Comparison of ENCODE assay signal across 23 cellular contexts in genomic region chr1:217095050-217095622, GRCh38.
DNase-seq lines count a peak whose midpoint lies in the region; ATAC-seq, FAIRE-seq and TF ChIP-seq lines count a peak whose summit lies in the region.
"Had no signal": no experiment of that assay in that cellular context is flagged by ENCODE, and none has a peak within 500 bp of the region (broad histone marks: within the 10 kb centered on the region; RNA-seq: fewer than 3 reads in every experiment).

No MANE protein-coding gene starts in this region.

- no peak for TF ChIP-seq EP300 in esophagus muscularis mucosa (IDR thresholded peaks at IDR 0.05)

- H3K27me3 ChIP-seq in esophagus muscularis mucosa: no peaks in the 10 kb centered on the region
- H3K27me3 ChIP-seq in pancreas: no peaks in the 10 kb centered on the region
- peaks cover 17% of the 10 kb centered on the region for H3K27me3 ChIP-seq in H7 (ENCODE audit: control insufficient read depth, insufficient read depth, low read length)
- H3K27me3 ChIP-seq: BLaER1 treated with 17β-estradiol and CSF1 and Interleukin-3, amounts not matched to agents 10 nM and 100 nM had no signal

- H3K4me3 ChIP-seq in esophagus muscularis mucosa: no peak overlapping the region
- H3K4me3 ChIP-seq in pancreas: no peak overlapping the region
- H3K4me3 ChIP-seq in H7 (ENCODE audit: insufficient read depth, low read depth, low read length): no peak overlapping the region
- H3K4me3 ChIP-seq: A549; BLaER1 treated with 17β-estradiol and CSF1 and Interleukin-3, amounts not matched to agents 10 nM and 100 nM had no signal

- H3K27me3 Mint-ChIP-seq in WTC11 (ENCODE audit: low read depth): peaks cover 27% of the 10 kb centered on the region
- H3K27me3 Mint-ChIP-seq in activated T-cell treated with anti-CD3 and anti-CD28 coated beads, Interleukin-2, amount 50 U/mL, for 72 hours (ENCODE audit: low read depth): peaks cover 24% of the 10 kb centered on the region

- ATAC-seq in WTC11: no peak
- ATAC-seq in pancreas: peak; percentile 34 to 78 (median 58)
- ATAC-seq in activated T-cell treated with anti-CD3 and anti-CD28 coated beads, Interleukin-2, amount 50 U/mL, for 72 hours (replicated peaks in 1 of 2): no peak
- ATAC-seq in Right ventricle myocardium superior (ENCODE audit: poor library complexity): no peak
- ATAC-seq: A549; CD8-positive, alpha-beta T cell had no signal

- no peaks in the 10 kb centered on the region for H3K9me3 Mint-ChIP-seq in WTC11
- H3K9me3 Mint-ChIP-seq in activated T-cell treated with anti-CD3 and anti-CD28 coated beads, Interleukin-2, amount 50 U/mL, for 72 hours: peaks cover 0 to 1% of the 10 kb centered on the region in 2 donors
- H3K9me3 Mint-ChIP-seq: CD4-positive, alpha-beta T cell had no signal

- no peak overlapping the region for H3K4me3 Mint-ChIP-seq in WTC11
- no peak overlapping the region for H3K4me3 Mint-ChIP-seq in activated T-cell treated with anti-CD3 and anti-CD28 coated beads, Interleukin-2, amount 50 U/mL, for 72 hours
- H3K4me3 Mint-ChIP-seq: B cell; CD4-positive, alpha-beta T cell; CD8-positive, alpha-beta T cell had no signal

- H3K4me1 ChIP-seq in esophagus muscularis mucosa: peaks cover 4 to 29% (median 27%) of the 10 kb centered on the region in 4 donors
- H3K4me1 ChIP-seq in pancreas: peaks cover 0 to 6% (median 0%) of the 10 kb centered on the region in 3 donors
- H3K4me1 ChIP-seq: A549; BLaER1 treated with 17β-estradiol and CSF1 and Interleukin-3, amounts not matched to agents 10 nM and 100 nM had no signal

- peak overlapping the region; percentile 27; the same call in 1 of the 2 replicates for H3K27ac Mint-ChIP-seq in WTC11
- H3K27ac Mint-ChIP-seq in activated T-cell treated with anti-CD3 and anti-CD28 coated beads, Interleukin-2, amount 50 U/mL, for 72 hours: no peak overlapping the region
- H3K27ac Mint-ChIP-seq: B cell; CD4-positive, alpha-beta T cell; CD8-positive, alpha-beta T cell had no signal

- DNase-seq in NCI-H1048 (lab: John Stamatoyannopoulos, UW) (peak; percentile 9), WTC11 (ENCODE audit: low spot score) (no peak), esophagus muscularis mucosa (ENCODE audit: extremely low spot score) (peak; percentile 47), pancreas (peak in 1 of 6 donors; percentile 25), NCI-H1417 treated with DMSO at 0.1 percent for 48 hours (lab: John Stamatoyannopoulos, UW) (no peak), H7 (no peak), Right ventricle myocardium superior (no peak)
- no peak for DNase-seq in activated T-cell treated with anti-CD3 and anti-CD28 coated beads, Interleukin-2, amount 50 U/mL, for 72 hours
- DNase-seq: AML-193; Caco-2; Calu3; CD4-positive, alpha-beta T cell; CD8-positive, alpha-beta T cell; DMS79 treated with DMSO at 0.1 percent for 48 hours; GF-D8 had no signal

- TF ChIP-seq CTCF in WTC11 (IDR thresholded peaks at IDR 0.05): no peak
- no peak for TF ChIP-seq CTCF in esophagus muscularis mucosa (IDR thresholded peaks at IDR 0.05)
- TF ChIP-seq CTCF in pancreas (IDR thresholded peaks at IDR 0.05): no peak

- FAIRE-seq in pancreas (lab: Jason Lieb, UNC): peak; percentile 9
- FAIRE-seq: A549, G401.6, GM12891, GM19239 had no signal

- POLR2A ChIA-PET in WTC11 (lab: Charles Lee): no interaction called here

- H3K9me3 ChIP-seq in esophagus muscularis mucosa (no peaks in the 10 kb centered on the region), pancreas (no peaks in the 10 kb centered on the region)
- H3K9me3 ChIP-seq: A549, Caco-2 had no signal

- H3K36me3 Mint-ChIP-seq in WTC11: no peaks in the 10 kb centered on the region
- no peaks in the 10 kb centered on the region for H3K36me3 Mint-ChIP-seq in activated T-cell treated with anti-CD3 and anti-CD28 coated beads, Interleukin-2, amount 50 U/mL, for 72 hours (ENCODE audit: insufficient read depth in 2 of 2)
- H3K36me3 Mint-ChIP-seq: CD8-positive, alpha-beta T cell had no signal

- CTCF ChIA-PET in WTC11 (lab: Charles Lee): no interaction called here

- peaks cover 13% of the 10 kb centered on the region for H3K4me1 Mint-ChIP-seq in WTC11
- H3K4me1 Mint-ChIP-seq in activated T-cell treated with anti-CD3 and anti-CD28 coated beads, Interleukin-2, amount 50 U/mL, for 72 hours (ENCODE audit: low read depth): no peaks in the 10 kb centered on the region

- 91% methylated on average over 2 of the region's 2 CpGs for WGBS in esophagus muscularis mucosa
- 46 to 51% methylated on average over 2 of the region's 2 CpGs for WGBS in pancreas, 2 donors

- H3K27ac ChIP-seq in esophagus muscularis mucosa (replicated peaks in 1 of 4) (no peak overlapping the region), pancreas (peak overlapping the region in 2 of 4 donors; percentile 15 to 63)
- H3K27ac ChIP-seq: 22Rv1; A549; BLaER1 treated with 17β-estradiol and CSF1 and Interleukin-3, amounts not matched to agents 10 nM and 100 nM; C4-2B had no signal

- no peak for TF ChIP-seq POLR2A in esophagus muscularis mucosa (IDR thresholded peaks at IDR 0.05; ENCODE audit: low read depth)

- intact Hi-C loops in esophagus muscularis mucosa (cut with DNase I) (no loop called here), pancreas (cut with DNase I) (no loop called here), Right ventricle myocardium superior (cut with DNase I) (no loop called here)

- no peaks in the 10 kb centered on the region for H3K36me3 ChIP-seq in esophagus muscularis mucosa
- H3K36me3 ChIP-seq in pancreas: no peaks in the 10 kb centered on the region
- H3K36me3 ChIP-seq in H7 (replicated peaks; ENCODE audit: control insufficient read depth, insufficient read depth, low read length): no peaks in the 10 kb centered on the region
- H3K36me3 ChIP-seq: BLaER1 treated with 17β-estradiol and CSF1 and Interleukin-3, amounts not matched to agents 10 nM and 100 nM had no signal

TF ChIP-seq in WTC11, 78 proteins besides CTCF, POLR2A, EP300 and RAD21:
- TF ChIP-seq ZNF232 (CRISPR knock-in tag; IDR thresholded peaks at IDR 0.05) (no peak), HMGXB4 (CRISPR knock-in tag; IDR thresholded peaks at IDR 0.05) (no peak)
TF ChIP-seq in WTC11: peak in this region for 0.

Comparison
In these comparisons a context has a peak if more than half of its experiments do, and no peak if none do; other contexts are left out.
1. DNase-seq: peak in NCI-H1048 (single experiment) and esophagus muscularis mucosa (single experiment); none in WTC11 (single experiment), activated T-cell treated with anti-CD3 and anti-CD28 coated beads, Interleukin-2, amount 50 U/mL, for 72 hours (0 of 2), NCI-H1417 treated with DMSO at 0.1 percent for 48 hours (single experiment), H7 (single experiment) and Right ventricle myocardium superior (single experiment).
2. ATAC-seq: peak in pancreas (4 of 4); none in WTC11 (single experiment), activated T-cell treated with anti-CD3 and anti-CD28 coated beads, Interleukin-2, amount 50 U/mL, for 72 hours (0 of 2) and Right ventricle myocardium superior (single experiment).